Comparison of ENCODE assay signal across 8 cellular contexts in the genomic region with DNA sequence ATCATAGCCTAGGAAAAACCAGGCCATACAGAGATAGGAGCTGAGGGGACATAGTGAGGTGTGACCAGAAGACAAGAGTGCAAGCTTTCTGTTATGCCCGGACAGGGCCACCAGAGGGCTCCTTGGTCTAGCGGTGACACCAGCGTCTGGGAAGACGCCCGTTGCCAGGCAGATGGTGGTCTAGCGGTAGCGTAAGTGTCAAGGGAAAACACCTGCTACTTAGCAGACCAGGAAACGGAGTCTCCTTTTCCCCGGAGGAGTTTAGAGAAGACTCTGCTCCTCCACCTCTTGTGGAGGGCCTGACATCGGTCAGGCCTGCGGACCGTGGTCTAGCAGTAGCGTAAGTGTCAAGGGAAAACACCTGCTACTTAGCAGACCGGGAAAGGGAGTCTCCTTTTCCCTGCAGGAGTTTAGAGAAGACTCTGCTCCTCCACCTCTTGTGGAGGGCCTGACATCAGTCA. TPM values are rescaled to one million over a fixed set of nuclear protein-coding genes. Genes with fewer than 3 reads are reported as not detected.
DNase-seq lines count a peak whose midpoint lies in the region; ATAC-seq, FAIRE-seq and TF ChIP-seq lines count a peak whose summit lies in the region.
"Not testable (repeated sequence)": the region's sequence is repeated elsewhere in the genome, so short reads cannot be mapped to it uniquely, and the experiment has no call there.

No MANE protein-coding gene starts in this region.

- TF ChIP-seq CTCF in liver (IDR thresholded peaks at IDR 0.05; ENCODE audit: low read depth, low read length, missing input control) = peak; percentile 34
- peak; percentile 64 for TF ChIP-seq CTCF in smooth muscle cell (IDR thresholded peaks at IDR 0.05; ENCODE audit: borderline replicate concordance, insufficient read depth, poor library complexity, severe bottlenecking)
- TF ChIP-seq CTCF in upper lobe of left lung (IDR thresholded peaks at IDR 0.05) = peak; percentile 60 to 81 (median 74)

- DNase-seq in NCI-H1105 treated with DMSO at 0.1 percent for 48 hours (lab: John Stamatoyannopoulos, UW) = peak; percentile 57
- peak; percentile 55 for DNase-seq in SK-MEL-5 (ENCODE audit: low read depth, low spot score)
- peak; percentile 83 for DNase-seq in activated T-cell treated with anti-CD3 and anti-CD28 coated beads, Interleukin-2, amount 50 U/mL, for 24 hours
- peak; percentile 58 to 64 (median 60) for DNase-seq in effector memory CD4-positive, alpha-beta T cell
- not testable (repeated sequence) for DNase-seq in smooth muscle cell (lab: John Stamatoyannopoulos, UW; ENCODE audit: unreplicated experiment)
- DNase-seq in upper lobe of left lung = peak in 1 of 2 donors; percentile 84

- H3K79me2 ChIP-seq in smooth muscle cell (ENCODE audit: low read depth) = not testable (repeated sequence)

- not testable (repeated sequence) for TF ChIP-seq POLR2A in upper lobe of left lung (IDR thresholded peaks at IDR 0.05)

- H3K4me3 ChIP-seq in effector memory CD4-positive, alpha-beta T cell (ENCODE audit: insufficient read depth, low read depth, low read length, poor library complexity, severe bottlenecking); liver (ENCODE audit: low read depth in 1 of 3, low read length in 3 of 3); smooth muscle cell: not testable (repeated sequence)
- peak overlapping the region in 2 of 4 donors; percentile 17 to 28 for H3K4me3 ChIP-seq in upper lobe of left lung

- not testable (repeated sequence) for H3K9ac ChIP-seq in liver (ENCODE audit: low read depth in 1 of 2, low read length in 2 of 2); smooth muscle cell (ENCODE audit: low read depth)

- H3K4me3 Mint-ChIP-seq in activated T-cell treated with anti-CD3 and anti-CD28 coated beads, Interleukin-2, amount 50 U/mL, for 24 hours = not testable (repeated sequence)

- H3K36me3 Mint-ChIP-seq in activated T-cell treated with anti-CD3 and anti-CD28 coated beads, Interleukin-2, amount 50 U/mL, for 24 hours (ENCODE audit: low read depth) = not testable (repeated sequence)

- H4K20me1 ChIP-seq in smooth muscle cell (ENCODE audit: low read depth) = not testable (repeated sequence)

- not testable (repeated sequence) for H3K9me3 ChIP-seq in effector memory CD4-positive, alpha-beta T cell (ENCODE audit: control insufficient read depth, low read length); liver (ENCODE audit: control insufficient read depth in 4 of 4, low read length in 3 of 4); smooth muscle cell (replicated peaks; ENCODE audit: low read depth); upper lobe of left lung

- not testable (repeated sequence) for ATAC-seq in upper lobe of left lung (ENCODE audit: low FRiP score in 2 of 2)

- not testable (repeated sequence) for H3K27ac Mint-ChIP-seq in activated T-cell treated with anti-CD3 and anti-CD28 coated beads, Interleukin-2, amount 50 U/mL, for 24 hours

- not testable (repeated sequence) for TF ChIP-seq EP300 in upper lobe of left lung (IDR thresholded peaks at IDR 0.05)

- in situ Hi-C loops in SK-MEL-5 (cut with HindIII; ENCODE audit: low pct_unique_long_range_greater_than_20kb, low sequenced_read_pairs) = not testable (repeated sequence)

- not testable (repeated sequence) for H3K27ac ChIP-seq in effector memory CD4-positive, alpha-beta T cell (ENCODE audit: insufficient read depth, low read length, poor library complexity, severe bottlenecking); liver (ENCODE audit: low read depth in 1 of 2, low read length in 2 of 2); smooth muscle cell (ENCODE audit: low read depth)
- peak overlapping the region in 1 of 4 donors; percentile 4 for H3K27ac ChIP-seq in upper lobe of left lung

- not testable (repeated sequence) for H3K9me3 Mint-ChIP-seq in activated T-cell treated with anti-CD3 and anti-CD28 coated beads, Interleukin-2, amount 50 U/mL, for 24 hours

- H3K27me3 Mint-ChIP-seq in activated T-cell treated with anti-CD3 and anti-CD28 coated beads, Interleukin-2, amount 50 U/mL, for 24 hours = not testable (repeated sequence)

- TF ChIP-seq RAD21 in liver (IDR thresholded peaks at IDR 0.05) = peak; percentile 66 to 76

- H3K27me3 ChIP-seq in effector memory CD4-positive, alpha-beta T cell (replicated peaks; ENCODE audit: control insufficient read depth, insufficient read depth, low read length, poor library complexity, severe bottlenecking); liver (ENCODE audit: control insufficient read depth in 4 of 4, insufficient read depth in 4 of 4, low read length in 3 of 4); smooth muscle cell (ENCODE audit: low read depth); upper lobe of left lung: not testable (repeated sequence)

- peaks cover 12% of the 10 kb centered on the region for H3K4me1 Mint-ChIP-seq in activated T-cell treated with anti-CD3 and anti-CD28 coated beads, Interleukin-2, amount 50 U/mL, for 24 hours (ENCODE audit: low read depth)

- H3F3A ChIP-seq in smooth muscle cell (ENCODE audit: low read depth) = not testable (repeated sequence)

- H3K36me3 ChIP-seq in effector memory CD4-positive, alpha-beta T cell (ENCODE audit: control insufficient read depth, insufficient read depth, low read length); liver (ENCODE audit: control insufficient read depth in 4 of 4, insufficient read depth in 3 of 4, low read depth in 1 of 4, low read length in 3 of 4); smooth muscle cell (ENCODE audit: low read depth); upper lobe of left lung: not testable (repeated sequence)

- 19% methylated on average over 14 of the region's 14 CpGs for WGBS in liver
- WGBS in smooth muscle cell (ENCODE audit: low lambda C conversion rate) = 32% methylated on average over 14 of the region's 14 CpGs
- 9 to 11% methylated on average over 11 to 14 of the region's 14 CpGs for WGBS in upper lobe of left lung, 2 donors

- peak; percentile 51 for FAIRE-seq in G401.6 (lab: Jason Lieb, UNC)

- H3K4me1 ChIP-seq in effector memory CD4-positive, alpha-beta T cell (ENCODE audit: control insufficient read depth, insufficient read depth, low read length, poor library complexity, severe bottlenecking); liver (ENCODE audit: control insufficient read depth in 4 of 4, insufficient read depth in 4 of 4, low read length in 3 of 4); smooth muscle cell (ENCODE audit: low read depth): not testable (repeated sequence)
- H3K4me1 ChIP-seq in upper lobe of left lung = peaks cover 7 to 15% (median 11%) of the 10 kb centered on the region in 4 donors

- H2AFZ ChIP-seq in smooth muscle cell (ENCODE audit: low read depth) = not testable (repeated sequence)

- H3K4me2 ChIP-seq in smooth muscle cell = not testable (repeated sequence)

RNA-seq across cellular contexts. Expression of a gene that starts 5.7 kb away (rescaled TPM):
- 37.8 and 42.0 TPM in 2 replicates for total RNA-seq in SK-MEL-5 (2014; rRNA removed; shearing (Covaris generic))
- 39.3 and 43.8 TPM in 2 replicates for polyA plus RNA-seq in SK-MEL-5 (2015; cell fraction: cytosol; rRNA removed)
- polyA plus RNA-seq in SK-MEL-5 (2015; cell fraction: nucleus; rRNA removed) = 29.7 and 49.4 TPM in 2 replicates
- total RNA-seq in liver = 10 to 100 TPM; 16.1 to 20.7 TPM
- 10 to 100 TPM; 15.5 to 22.9 TPM for polyA plus RNA-seq in liver
- 37.0 and 40.1 TPM in 2 replicates for total RNA-seq in smooth muscle cell
- polyA plus RNA-seq in smooth muscle cell = 38.8 and 45.1 TPM in 2 replicates
- 100 to 1,000 TPM in 1 of 6 donors, 10 to 100 TPM in 5; 44.0 to 102 (median 88.4) TPM for total RNA-seq in upper lobe of left lung

RNA-seq across cellular contexts. Expression of a gene that starts 14.3 kb away (rescaled TPM):
- total RNA-seq in SK-MEL-5 (2014; rRNA removed; shearing (Covaris generic)) = 35.1 and 37.4 TPM in 2 replicates
- polyA plus RNA-seq in SK-MEL-5 (2015; cell fraction: cytosol; rRNA removed) = 48.1 and 58.1 TPM in 2 replicates
- 56.7 and 60.6 TPM in 2 replicates for polyA plus RNA-seq in SK-MEL-5 (2015; cell fraction: nucleus; rRNA removed)
- total RNA-seq in liver = 10 to 100 TPM; 20.5 to 32.4 TPM
- 10 to 100 TPM; 45.7 to 72.1 TPM for polyA plus RNA-seq in liver
- total RNA-seq in smooth muscle cell = 20.9 and 30.0 TPM in 2 replicates
- 51.7 and 56.8 TPM in 2 replicates for polyA plus RNA-seq in smooth muscle cell
- total RNA-seq in upper lobe of left lung = 10 to 100 TPM; 35.0 to 81.7 (median 49.1) TPM

RNA-seq across cellular contexts. Expression of a gene that starts 43.6 kb away (rescaled TPM):
- 16.6 and 26.1 TPM in 2 replicates for total RNA-seq in SK-MEL-5 (2014; rRNA removed; shearing (Covaris generic))
- polyA plus RNA-seq in SK-MEL-5 (2015; cell fraction: cytosol; rRNA removed) = 64.2 and 75.7 TPM in 2 replicates
- polyA plus RNA-seq in SK-MEL-5 (2015; cell fraction: nucleus; rRNA removed) = 75.0 and 119 TPM in 2 replicates
- total RNA-seq in liver (10 to 100 TPM; 11.1 to 22.6 TPM), smooth muscle cell (41.7 and 48.1 TPM in 2 replicates), upper lobe of left lung (10 to 100 TPM; 42.9 to 86.8 (median 58.7) TPM)
- polyA plus RNA-seq in liver (10 to 100 TPM; 21.3 to 30.7 TPM), smooth muscle cell (82.8 and 98.4 TPM in 2 replicates)
